Comparison of ENCODE assay signal across 11 cellular contexts in genomic region chr13:33123066-33123940, GRCh38.
DNase-seq lines count a peak whose midpoint lies in the region; ATAC-seq lines count a peak whose summit lies in the region.
"Had no signal": no experiment of that assay in that cellular context is flagged by ENCODE, and none has a peak within 500 bp of the region (broad histone marks: within the 10 kb centered on the region; RNA-seq: fewer than 3 reads in every experiment).

No MANE protein-coding gene starts in this region.

- H3K4ac ChIP-seq in trophoblast cell (ENCODE audit: low read depth, low read length), result no peak overlapping the region

- H3K9ac ChIP-seq in trophoblast cell (ENCODE audit: low read length), result no peak overlapping the region

- H4K91ac ChIP-seq in trophoblast cell (ENCODE audit: low read depth, low read length), result peak overlapping the region; percentile 25

- no peak overlapping the region for H2BK120ac ChIP-seq in trophoblast cell (ENCODE audit: insufficient read depth, low read length, poor library complexity)

- H3K79me1 ChIP-seq in trophoblast cell (ENCODE audit: low read length), result peaks cover 2% of the 10 kb centered on the region

- peaks cover 10% of the 10 kb centered on the region for H3K27me3 Mint-ChIP-seq in stimulated activated naive CD8-positive, alpha-beta T cell treated with anti-CD3 and anti-CD28 coated beads, Interleukin-15, amount 100 ng/mL, for 72 hours
- H3K27me3 Mint-ChIP-seq: T-cell had no signal

- no peak overlapping the region for H3K27ac ChIP-seq in trophoblast cell (ENCODE audit: low read depth, low read length)

- no peaks in the 10 kb centered on the region for H3K27me3 ChIP-seq in trophoblast cell (ENCODE audit: insufficient read depth, low read length)

- peaks cover 7 to 15% of the 10 kb centered on the region in 2 experiments for H3K4me1 ChIP-seq in trophoblast cell (ENCODE audit: control insufficient read depth in 1 of 2, insufficient read depth in 2 of 2, low read length in 2 of 2)

- H3K23ac ChIP-seq in trophoblast cell (ENCODE audit: low read length), result no peak overlapping the region

- DNase-seq in DMS53 treated with DMSO at 0.1 percent for 48 hours (lab: John Stamatoyannopoulos, UW; ENCODE audit: unreplicated experiment), result peak; percentile 6
- peak; percentile 93 for DNase-seq in NCI-H748 treated with DMSO at 0.1 percent for 48 hours (lab: John Stamatoyannopoulos, UW)
- peak; percentile 23 to 36 for DNase-seq in trophoblast cell
- no peak for DNase-seq in NCI-H226
- no peak for DNase-seq in stimulated activated naive CD8-positive, alpha-beta T cell treated with anti-CD3 and anti-CD28 coated beads, Interleukin-15, amount 100 ng/mL, for 72 hours
- DNase-seq: naive thymus-derived CD8-positive, alpha-beta T cell; T-cell had no signal

- no peak overlapping the region for H4K8ac ChIP-seq in trophoblast cell (ENCODE audit: low read depth, low read length)

- no peak overlapping the region for H3K4me2 ChIP-seq in trophoblast cell (ENCODE audit: low read length)

- peaks cover 8 to 9% of the 10 kb centered on the region in 2 experiments for H3K36me3 ChIP-seq in trophoblast cell (ENCODE audit: control insufficient read depth in 1 of 2, insufficient read depth in 2 of 2, low read length in 2 of 2)

- H2BK5ac ChIP-seq in trophoblast cell (ENCODE audit: low read depth, low read length, poor library complexity), result no peak overlapping the region

- H3K9me3 ChIP-seq in trophoblast cell (ENCODE audit: insufficient read depth, low read depth, low read length), result no peaks in the 10 kb centered on the region

- no peak overlapping the region for H3K27ac Mint-ChIP-seq in stimulated activated naive CD8-positive, alpha-beta T cell treated with anti-CD3 and anti-CD28 coated beads, Interleukin-15, amount 100 ng/mL, for 72 hours
- H3K27ac Mint-ChIP-seq: stimulated activated naive CD8-positive, alpha-beta T cell treated with anti-CD3 and anti-CD28 coated beads, Interleukin-15, Interleukin-2, amounts not matched to agents 100 ng/mL and 50 ng/mL, for 24 hours; T-cell had no signal

- WGBS in trophoblast cell (ENCODE audit: extremely low coverage, insufficient coverage, insufficient read length), result no CpG with 5 or more reads among the region's 9 CpGs

- peak overlapping the region; percentile 71 for H2AFZ ChIP-seq in trophoblast cell (ENCODE audit: insufficient read depth, low read length, poor library complexity)

- peak overlapping the region; percentile 24 for H2BK12ac ChIP-seq in trophoblast cell (ENCODE audit: low read length)

- H3K79me2 ChIP-seq in trophoblast cell (ENCODE audit: control insufficient read depth, insufficient read depth, low read length, poor library complexity), result no peaks in the 10 kb centered on the region

- H3K4me1 Mint-ChIP-seq in stimulated activated naive CD8-positive, alpha-beta T cell treated with anti-CD3 and anti-CD28 coated beads, Interleukin-15, amount 100 ng/mL, for 72 hours, result no peaks in the 10 kb centered on the region
- H3K4me1 Mint-ChIP-seq: naive thymus-derived CD8-positive, alpha-beta T cell had no signal

- H3K18ac ChIP-seq in trophoblast cell (ENCODE audit: low read length), result no peak overlapping the region

- no peaks in the 10 kb centered on the region for H3K9me3 Mint-ChIP-seq in stimulated activated naive CD8-positive, alpha-beta T cell treated with anti-CD3 and anti-CD28 coated beads, Interleukin-15, amount 100 ng/mL, for 72 hours
- H3K9me3 Mint-ChIP-seq: stimulated activated naive CD8-positive, alpha-beta T cell treated with anti-CD3 and anti-CD28 coated beads, Interleukin-15, Interleukin-2, amounts not matched to agents 100 ng/mL and 50 ng/mL, for 24 hours; T-cell had no signal

- H3K4me3 Mint-ChIP-seq in stimulated activated naive CD8-positive, alpha-beta T cell treated with anti-CD3 and anti-CD28 coated beads, Interleukin-15, amount 100 ng/mL, for 72 hours, result no peak overlapping the region
- H3K4me3 Mint-ChIP-seq: naive thymus-derived CD8-positive, alpha-beta T cell; stimulated activated naive CD8-positive, alpha-beta T cell treated with anti-CD3 and anti-CD28 coated beads, Interleukin-15, Interleukin-2, amounts not matched to agents 100 ng/mL and 50 ng/mL, for 24 hours; T-cell had no signal

- H2AK5ac ChIP-seq in trophoblast cell (ENCODE audit: low read length), result no peak overlapping the region

- H3K4me3 ChIP-seq in trophoblast cell (ENCODE audit: low read depth, low read length), result no peak overlapping the region

- H4K12ac ChIP-seq in trophoblast cell (ENCODE audit: low read depth, low read length), result no peak overlapping the region

- ATAC-seq in esophagus mucosa, result peak; percentile 26
- no peak for ATAC-seq in GM21825 (IDR thresholded peaks at IDR 0.05; ENCODE audit: unreplicated experiment)
- ATAC-seq in GM19351 (IDR thresholded peaks at IDR 0.05; ENCODE audit: unreplicated experiment), result no peak
- ATAC-seq in stimulated activated naive CD8-positive, alpha-beta T cell treated with anti-CD3 and anti-CD28 coated beads, Interleukin-15, amount 100 ng/mL, for 72 hours, result no peak
- ATAC-seq: naive thymus-derived CD8-positive, alpha-beta T cell; T-cell had no signal

- peak overlapping the region; percentile 40 for H3K14ac ChIP-seq in trophoblast cell (ENCODE audit: low read length)

Comparison
In these comparisons a context has a peak if more than half of its experiments do, and no peak if none do; other contexts are left out.
1. DNase-seq: peak in DMS53 treated with DMSO at 0.1 percent for 48 hours (single experiment), NCI-H748 treated with DMSO at 0.1 percent for 48 hours (single experiment) and trophoblast cell (2 of 2); none in NCI-H226 (single experiment) and stimulated activated naive CD8-positive, alpha-beta T cell treated with anti-CD3 and anti-CD28 coated beads, Interleukin-15, amount 100 ng/mL, for 72 hours (0 of 2).